1 cellular context compared by ENCODE assay signal in genomic region chr7:158802535-158803199, GRCh38.
TF ChIP-seq lines count a peak whose summit lies in the region.

No MANE protein-coding gene starts in this region.

TF ChIP-seq in HepG2, 621 proteins besides CTCF, POLR2A, EP300 and RAD21 (continued from another document):
- TF ChIP-seq ZNF124 (CRISPR knock-in tag; IDR thresholded peaks at IDR 0.05) (no peak), NFE2L2 (IDR thresholded peaks at IDR 0.05; ENCODE audit: low read length) (peak; percentile 80), FOXO1 (CRISPR knock-in tag; IDR thresholded peaks at IDR 0.05) (no peak), PRMT3 (CRISPR knock-in tag; IDR thresholded peaks at IDR 0.05; ENCODE audit: borderline replicate concordance, low read depth) (no peak), ZNF713 (CRISPR knock-in tag; IDR thresholded peaks at IDR 0.05) (no peak), ZNF782 (CRISPR knock-in tag; IDR thresholded peaks at IDR 0.05; ENCODE audit: borderline replicate concordance) (no peak), ZNF225 (CRISPR knock-in tag; IDR thresholded peaks at IDR 0.05) (no peak)
